Comparison of ENCODE assay signal across 1 cellular context in genomic region chr2:42186945-42187632, GRCh38.
TF ChIP-seq lines count a peak whose summit lies in the region.

No MANE protein-coding gene starts in this region.

TF ChIP-seq in K562, 482 proteins besides CTCF, POLR2A, EP300 and RAD21:
- TF ChIP-seq NCOA6 (IDR thresholded peaks at IDR 0.05) (no peak), ZNF740 (CRISPR knock-in tag; IDR thresholded peaks at IDR 0.05) (no peak), ZNF740 (tag; IDR thresholded peaks at IDR 0.05) (peak in 1 of 2 experiments; percentile 23; a peak in 1 of 4 replicates), ZNF586 (CRISPR knock-in tag; conservative IDR thresholded peaks at IDR 0.05) (no peak), POLR3G (IDR thresholded peaks at IDR 0.05; ENCODE audit: extremely low read depth, insufficient read length, insufficient replicate concordance) (no peak), ZNF121 (CRISPR knock-in tag; conservative IDR thresholded peaks at IDR 0.05) (0 out of 2 replicates have a peak, but pooled peaks have one; percentile 22), HIVEP1 (CRISPR knock-in tag; IDR thresholded peaks at IDR 0.05) (no peak)
